ENCODE assay signal across 7 cellular contexts in the genomic region with DNA sequence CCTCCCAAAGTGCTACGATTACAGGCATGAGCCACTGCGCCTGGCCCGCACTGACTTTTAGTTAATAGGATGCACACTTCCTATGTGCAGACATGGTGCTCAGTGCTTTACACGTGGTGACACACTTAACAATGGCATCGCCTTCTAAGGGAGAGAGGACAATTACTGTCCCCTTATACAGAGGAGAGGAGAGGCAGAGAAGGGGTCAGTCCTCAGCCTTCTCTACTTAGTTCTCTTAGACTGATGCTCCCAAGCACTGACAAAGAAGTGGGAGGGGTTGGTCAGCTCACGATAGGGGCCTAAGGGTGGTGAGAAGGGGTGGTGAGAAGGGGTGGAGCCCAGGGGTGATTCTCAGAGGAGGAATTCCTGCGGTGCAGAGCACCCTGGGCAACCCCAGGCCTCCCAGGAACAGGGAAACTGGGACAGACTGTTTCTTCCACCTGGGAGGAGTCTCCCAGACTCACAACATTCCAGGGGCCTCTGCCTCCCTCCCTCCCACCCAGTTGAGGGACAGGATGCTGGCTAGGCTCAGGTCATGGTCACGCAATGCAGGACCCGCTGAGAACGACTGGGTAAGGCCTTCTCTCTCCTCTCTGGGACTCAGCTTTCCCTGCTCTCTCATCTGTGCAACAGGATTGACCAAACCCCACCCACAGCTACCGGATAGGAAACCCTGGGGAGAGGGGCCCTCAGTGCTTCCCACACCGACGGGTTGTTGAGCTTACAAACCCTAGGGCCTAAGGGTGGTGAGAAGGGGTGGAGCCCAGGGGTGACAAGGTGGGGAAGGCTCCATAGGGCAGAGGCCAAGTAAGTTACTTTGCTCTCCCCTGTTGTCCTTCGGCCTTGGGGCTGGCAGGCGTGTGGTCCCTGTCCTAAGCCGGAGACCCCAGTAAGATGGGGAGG. TPM values are rescaled to one million over a fixed set of nuclear protein-coding genes. Genes with fewer than 3 reads are reported as not detected.
DNase-seq lines count a peak whose midpoint lies in the region; ATAC-seq, FAIRE-seq and TF ChIP-seq lines count a peak whose summit lies in the region.

No MANE protein-coding gene starts in this region.

- H3K79me1 ChIP-seq in mesendoderm (ENCODE audit: low read length): no peaks in the 10 kb centered on the region

- no peak overlapping the region for H2BK120ac ChIP-seq in mesendoderm (ENCODE audit: low read depth, low read length)

- no peak overlapping the region for H3K23ac ChIP-seq in mesendoderm (ENCODE audit: low read length)

- H4K8ac ChIP-seq in mesendoderm (ENCODE audit: low read depth, low read length): no peak overlapping the region

- H3K18ac ChIP-seq in mesendoderm (ENCODE audit: low read length): no peak overlapping the region

- no peak overlapping the region for H4K5ac ChIP-seq in mesendoderm (ENCODE audit: low read length)

- H2BK5ac ChIP-seq in mesendoderm (ENCODE audit: low read length): no peak overlapping the region

- no TSS peak for BruUV-seq in MCF 10A (replicated peaks; lab: Mats Ljungman, UMichigan)

- H3K36me3 ChIP-seq in NT2/D1 (ENCODE audit: insufficient read depth, insufficient read length, low read length): peaks cover 44% of the 10 kb centered on the region
- H3K36me3 ChIP-seq in mesendoderm (ENCODE audit: control insufficient read depth, insufficient read depth, low read length): no peaks in the 10 kb centered on the region

- CTCF ChIA-PET in MCF 10A (lab: Yijun Ruan, JAX): interaction anchor here (0.6 to 2.2 kb wide), 3 partner anchors 14 to 95 kb away, joined by 3 to 15 read pairs (median 3); no protein-coding TSS in a partner anchor

- DNase-seq in GM12864 (ENCODE audit: low read depth): no peak
- no peak for DNase-seq in NT2/D1 (ENCODE audit: low read depth, low spot score)
- DNase-seq in MCF 10A (ENCODE audit: unreplicated experiment): peak; percentile 30
- DNase-seq in mesendoderm: no peak
- peak; percentile 48 for DNase-seq in urothelium cell line (ENCODE audit: low spot score)

- H3K4me2 ChIP-seq in mesendoderm (ENCODE audit: low read length): peak overlapping the region; percentile 60

- no peak overlapping the region for H3K27ac ChIP-seq in mesendoderm (ENCODE audit: low read depth, low read length)

- peaks cover 25% of the 10 kb centered on the region for H3K4me1 Mint-ChIP-seq in MCF 10A (ENCODE audit: insufficient read depth, unreplicated experiment)

- ATAC-seq in GM21619 (IDR thresholded peaks at IDR 0.05; ENCODE audit: unreplicated experiment) (no peak), HG03139 (IDR thresholded peaks at IDR 0.05; ENCODE audit: unreplicated experiment) (no peak)

- peaks cover 11% of the 10 kb centered on the region for H3K4me1 ChIP-seq in NT2/D1 (ENCODE audit: insufficient read depth, insufficient read length)
- peaks cover 3% of the 10 kb centered on the region for H3K4me1 ChIP-seq in mesendoderm (ENCODE audit: control insufficient read depth, low read depth, low read length)

- no peak for FAIRE-seq in urothelium cell line (lab: Jason Lieb, UNC)

- peak overlapping the region; percentile 92 for H3K27ac Mint-ChIP-seq in MCF 10A (ENCODE audit: low read depth, unreplicated experiment)

- no peak overlapping the region for H3K4ac ChIP-seq in mesendoderm (ENCODE audit: low read depth, low read length)

- intact Hi-C loops in MCF 10A (cut with micrococcal nuclease): loop anchor here (1.0 kb wide), 1 partner anchor 14 kb away; no protein-coding TSS in a partner anchor

- POLR2A ChIA-PET in MCF 10A (lab: Yijun Ruan, JAX): interaction anchor here (0.5 to 3.2 kb wide), 8 partner anchors 9 to 1504 kb away, joined by 3 to 18 read pairs (median 3); partner anchors contain the start of genes ACAD9 and MCM2

- no peak overlapping the region for H2BK15ac ChIP-seq in mesendoderm (replicated peaks; ENCODE audit: low read depth)

- H3K27me3 Mint-ChIP-seq in MCF 10A (ENCODE audit: insufficient read depth, unreplicated experiment): no peaks in the 10 kb centered on the region

- WGBS in mesendoderm (ENCODE audit: extremely low coverage, insufficient coverage, low lambda C conversion rate): no CpG with 5 or more reads among the region's 16 CpGs

- no peaks in the 10 kb centered on the region for H3K9me3 Mint-ChIP-seq in MCF 10A (ENCODE audit: unreplicated experiment)

- H3K36me3 Mint-ChIP-seq in MCF 10A (ENCODE audit: insufficient read depth, unreplicated experiment): peaks cover 35% of the 10 kb centered on the region

- H3K9me3 ChIP-seq in NT2/D1 (ENCODE audit: insufficient read depth, low read length): no peaks in the 10 kb centered on the region

- peak overlapping the region; percentile 77 for H3K4me3 ChIP-seq in GM12864 (ENCODE audit: low read depth, low read length)
- peak overlapping the region; percentile 89 for H3K4me3 ChIP-seq in NT2/D1 (ENCODE audit: insufficient read length, low read depth)
- H3K4me3 ChIP-seq in mesendoderm (ENCODE audit: low read length): no peak overlapping the region

- no peak overlapping the region for H2AK5ac ChIP-seq in mesendoderm (ENCODE audit: low read length)

- H3K27me3 ChIP-seq in NT2/D1 (ENCODE audit: insufficient read depth, insufficient read length): peaks cover 3% of the 10 kb centered on the region
- H3K27me3 ChIP-seq in mesendoderm (ENCODE audit: insufficient read depth, low read length, poor library complexity): no peaks in the 10 kb centered on the region

- peak overlapping the region; percentile 96 for H3K9ac ChIP-seq in NT2/D1 (ENCODE audit: insufficient read length, low read depth)
- H3K9ac ChIP-seq in mesendoderm (ENCODE audit: low read length): peak overlapping the region; percentile 87

- peak overlapping the region; percentile 77 for H3K4me3 Mint-ChIP-seq in MCF 10A (ENCODE audit: unreplicated experiment)

- H3K56ac ChIP-seq in mesendoderm (ENCODE audit: low read length): peak overlapping the region; percentile 93

- TF ChIP-seq CTCF in GM12864 (IDR thresholded peaks at IDR 0.05; ENCODE audit: low read depth, low read length, missing control alignments) (no peak), MCF 10A (IDR thresholded peaks at IDR 0.05; ENCODE audit: unreplicated experiment) (no peak)

- no peaks in the 10 kb centered on the region for H3K79me2 ChIP-seq in mesendoderm (ENCODE audit: control insufficient read depth, insufficient read depth, low read length)

RNA-seq across cellular contexts. Expression of gene TPRA1, which starts 1.6 kb away (rescaled TPM):
- 47.0 and 57.2 TPM in 2 replicates for total RNA-seq in MCF 10A (2022)
- polyA plus RNA-seq in mesendoderm (2013, experiment 1 of 2): 4.3 TPM
- 4.3 TPM for polyA plus RNA-seq in mesendoderm (2013, experiment 2 of 2)

RNA-seq across cellular contexts. Expression of gene MCM2, which starts 9.3 kb away (rescaled TPM):
- total RNA-seq in MCF 10A (2022): 12.5 and 17.5 TPM in 2 replicates
- 75.8 TPM for polyA plus RNA-seq in mesendoderm (2013, experiment 1 of 2)
- 77.5 TPM for polyA plus RNA-seq in mesendoderm (2013, experiment 2 of 2)

RNA-seq across cellular contexts. Expression of gene PODXL2, which starts 40.1 kb away (rescaled TPM):
- 10.1 and 10.4 TPM in 2 replicates for total RNA-seq in MCF 10A (2022)
- polyA plus RNA-seq in mesendoderm (2013, experiment 1 of 2): 9.6 TPM
- polyA plus RNA-seq in mesendoderm (2013, experiment 2 of 2): 10.3 TPM

Comparison
In these comparisons a context has a peak if more than half of its experiments do, and no peak if none do; other contexts are left out.
1. DNase-seq: peak in MCF 10A (single experiment) and urothelium cell line (single experiment); none in GM12864 (single experiment), NT2/D1 (single experiment) and mesendoderm (single experiment).